ENCODE assay signal across 11 cellular contexts in genomic region chr1:64962447-64962846, GRCh38. TPM values are rescaled to one million over a fixed set of nuclear protein-coding genes. Genes with fewer than 3 reads are reported as not detected.
DNase-seq lines count a peak whose midpoint lies in the region; ATAC-seq and TF ChIP-seq lines count a peak whose summit lies in the region.
"Had no signal": no experiment of that assay in that cellular context is flagged by ENCODE, and none has a peak within 500 bp of the region (broad histone marks: within the 10 kb centered on the region; RNA-seq: fewer than 3 reads in every experiment).

No MANE protein-coding gene starts in this region.

- H3K27me3 ChIP-seq in upper lobe of left lung, result no peaks in the 10 kb centered on the region
- H3K27me3 ChIP-seq: thyroid gland had no signal

- peak overlapping the region; percentile 40 for H3K4me3 Mint-ChIP-seq in activated naive CD4-positive, alpha-beta T cell treated with anti-CD3 and anti-CD28 coated beads, Interleukin-2, amount 10 ng/mL, durations not matched to agents 7 days and 5 days
- H3K4me3 Mint-ChIP-seq in nephron, result peak overlapping the region; percentile 41 to 69 (median 51)

- H3K4me1 ChIP-seq in upper lobe of left lung, result peaks cover 40 to 75% (median 58%) of the 10 kb centered on the region in 4 donors

- no peak for TF ChIP-seq POLR2A in upper lobe of left lung (IDR thresholded peaks at IDR 0.05)

- WGBS in upper lobe of left lung, 2 donors, result 45 to 46% methylated on average over 8 of the region's 8 CpGs

- H3K9me3 ChIP-seq in upper lobe of left lung, result no peaks in the 10 kb centered on the region
- H3K9me3 ChIP-seq: thyroid gland had no signal

- peak overlapping the region; percentile 80 for H3K27ac Mint-ChIP-seq in activated naive CD4-positive, alpha-beta T cell treated with anti-CD3 and anti-CD28 coated beads, Interleukin-2, amount 10 ng/mL, durations not matched to agents 7 days and 5 days
- peak overlapping the region; percentile 57 to 84 (median 78) for H3K27ac Mint-ChIP-seq in nephron

- H3K27me3 Mint-ChIP-seq in activated naive CD4-positive, alpha-beta T cell treated with anti-CD3 and anti-CD28 coated beads, Interleukin-2, amount 10 ng/mL, durations not matched to agents 7 days and 5 days, result peaks cover 3% of the 10 kb centered on the region
- H3K27me3 Mint-ChIP-seq in nephron (ENCODE audit: low read depth), result no peaks in the 10 kb centered on the region

- ATAC-seq in HG03457 (IDR thresholded peaks at IDR 0.05; ENCODE audit: unreplicated experiment) (peak; percentile 23), upper lobe of left lung (ENCODE audit: low FRiP score in 2 of 2) (no peak), GM19324 (IDR thresholded peaks at IDR 0.05; ENCODE audit: low FRiP score, unreplicated experiment) (no peak)

- DNase-seq in GM12865 (ENCODE audit: low read depth) (peak; percentile 65), NOMO-1 treated with DMSO at 0.1 percent for 48 hours (lab: John Stamatoyannopoulos, UW; ENCODE audit: unreplicated experiment) (no peak), upper lobe of left lung (no peak), DMS53 (lab: John Stamatoyannopoulos, UW) (no peak)
- DNase-seq in activated naive CD4-positive, alpha-beta T cell treated with anti-CD3 and anti-CD28 coated beads, Interleukin-2, amount 10 ng/mL, durations not matched to agents 7 days and 5 days, result peak; percentile 66
- DNase-seq: NCI-H82, thyroid gland had no signal

- H3K36me3 Mint-ChIP-seq in activated naive CD4-positive, alpha-beta T cell treated with anti-CD3 and anti-CD28 coated beads, Interleukin-2, amount 10 ng/mL, durations not matched to agents 7 days and 5 days, result peaks cover 27% of the 10 kb centered on the region
- H3K36me3 Mint-ChIP-seq in nephron (ENCODE audit: low read depth), result no peaks in the 10 kb centered on the region

- H3K27ac ChIP-seq in upper lobe of left lung, result peak overlapping the region in 2 of 4 donors; percentile 17 to 61
- H3K27ac ChIP-seq: thyroid gland had no signal

- H3K36me3 ChIP-seq in upper lobe of left lung, result no peaks in the 10 kb centered on the region
- H3K36me3 ChIP-seq: thyroid gland had no signal

- H3K9me3 Mint-ChIP-seq in activated naive CD4-positive, alpha-beta T cell treated with anti-CD3 and anti-CD28 coated beads, Interleukin-2, amount 10 ng/mL, durations not matched to agents 7 days and 5 days, result no peaks in the 10 kb centered on the region
- no peaks in the 10 kb centered on the region for H3K9me3 Mint-ChIP-seq in nephron

- H3K4me3 ChIP-seq in GM12865 (ENCODE audit: low read depth, low read length) (no peak overlapping the region), upper lobe of left lung (no peak overlapping the region)
- H3K4me3 ChIP-seq: smooth muscle cell, thyroid gland had no signal

- CTCF ChIA-PET in activated naive CD4-positive, alpha-beta T cell treated with anti-CD3 and anti-CD28 coated beads, Interleukin-2, amount 10 ng/mL, durations not matched to agents 7 days and 5 days (lab: Charles Lee), result interaction anchor here (1.1 kb wide), 1 partner anchor 85 kb away, joined by 3 read pairs; no protein-coding TSS in a partner anchor

- no peak for TF ChIP-seq CTCF in GM12865 (IDR thresholded peaks at IDR 0.05; ENCODE audit: insufficient read depth, low read depth, low read length, missing control alignments)
- no peak for TF ChIP-seq CTCF in nephron (IDR thresholded peaks at IDR 0.05; ENCODE audit: unreplicated experiment in 3 of 3)
- no peak for TF ChIP-seq CTCF in upper lobe of left lung (IDR thresholded peaks at IDR 0.05)

- no peak for TF ChIP-seq EP300 in upper lobe of left lung (IDR thresholded peaks at IDR 0.05)

- peaks cover 80% of the 10 kb centered on the region for H3K4me1 Mint-ChIP-seq in activated naive CD4-positive, alpha-beta T cell treated with anti-CD3 and anti-CD28 coated beads, Interleukin-2, amount 10 ng/mL, durations not matched to agents 7 days and 5 days
- H3K4me1 Mint-ChIP-seq in nephron, result peaks cover 53% of the 10 kb centered on the region

RNA-seq across cellular contexts. Expression of gene JAK1, which starts 3.9 kb away (rescaled TPM):
- 100 to 1,000 TPM; 156 to 191 (median 167) TPM for total RNA-seq in upper lobe of left lung

Comparison
In these comparisons a context has a peak if more than half of its experiments do, and no peak if none do; other contexts are left out.
1. DNase-seq: peak in GM12865 (single experiment) and activated naive CD4-positive, alpha-beta T cell treated with anti-CD3 and anti-CD28 coated beads, Interleukin-2, amount 10 ng/mL, durations not matched to agents 7 days and 5 days (single experiment); none in NOMO-1 treated with DMSO at 0.1 percent for 48 hours (single experiment), upper lobe of left lung (0 of 2) and DMS53 (single experiment).